In the genomic region with DNA sequence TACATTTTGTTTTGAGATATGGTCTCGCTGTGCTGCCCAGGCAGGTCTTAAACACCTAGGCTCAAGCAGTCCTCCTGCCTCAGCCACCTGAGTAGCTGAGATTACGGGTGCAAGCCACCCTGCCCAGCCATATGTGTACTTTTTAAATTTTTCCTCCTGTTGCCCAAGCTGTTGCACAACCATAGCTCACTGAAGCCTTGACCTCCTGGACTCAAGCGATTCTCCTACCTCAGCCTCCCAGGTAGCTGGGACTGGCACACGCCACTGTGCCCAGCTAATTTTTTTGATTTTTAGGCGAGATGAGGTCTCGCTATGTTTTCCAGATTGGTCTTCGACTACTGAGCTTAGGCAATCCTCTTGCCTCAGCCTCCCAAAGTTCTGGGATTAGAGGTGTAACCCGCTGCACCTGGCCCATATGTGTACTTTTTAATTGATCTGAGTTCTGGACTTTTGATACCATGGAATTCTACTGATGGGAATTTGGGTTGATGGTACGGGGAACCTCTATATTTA, we compare ENCODE assay signal across 1 cellular context.
TF ChIP-seq lines count a peak whose summit lies in the region.

No MANE protein-coding gene starts in this region.

TF ChIP-seq in HepG2, 621 proteins besides CTCF, POLR2A, EP300 and RAD21 (continued from another document and continues in another):
- TF ChIP-seq SRSF1 (optimal IDR thresholded peaks at IDR 0.05; ENCODE audit: low read depth, low read length) = no peak
- peak; percentile 92 for TF ChIP-seq BCL6 (CRISPR knock-in tag; IDR thresholded peaks at IDR 0.05)
- no peak for TF ChIP-seq NONO (IDR thresholded peaks at IDR 0.05)
- peak; percentile 94 for TF ChIP-seq NONO (CRISPR knock-in tag; conservative IDR thresholded peaks at IDR 0.05)
- 0 out of 2 replicates have a peak, but pooled peaks have one; percentile 83 for TF ChIP-seq ZSCAN20 (CRISPR knock-in tag; IDR thresholded peaks at IDR 0.05; ENCODE audit: borderline replicate concordance)
- TF ChIP-seq, protein P1, sequence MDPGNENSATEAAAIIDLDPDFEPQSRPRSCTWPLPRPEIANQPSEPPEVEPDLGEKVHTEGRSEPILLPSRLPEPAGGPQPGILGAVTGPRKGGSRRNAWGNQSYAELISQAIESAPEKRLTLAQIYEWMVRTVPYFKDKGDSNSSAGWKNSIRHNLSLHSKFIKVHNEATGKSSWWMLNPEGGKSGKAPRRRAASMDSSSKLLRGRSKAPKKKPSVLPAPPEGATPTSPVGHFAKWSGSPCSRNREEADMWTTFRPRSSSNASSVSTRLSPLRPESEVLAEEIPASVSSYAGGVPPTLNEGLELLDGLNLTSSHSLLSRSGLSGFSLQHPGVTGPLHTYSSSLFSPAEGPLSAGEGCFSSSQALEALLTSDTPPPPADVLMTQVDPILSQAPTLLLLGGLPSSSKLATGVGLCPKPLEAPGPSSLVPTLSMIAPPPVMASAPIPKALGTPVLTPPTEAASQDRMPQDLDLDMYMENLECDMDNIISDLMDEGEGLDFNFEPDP (CRISPR knock-in tag; conservative IDR thresholded peaks at IDR 0.05) = no peak
- peak; percentile 73; the same call in 1 of the 2 replicates for TF ChIP-seq KMT2B (CRISPR knock-in tag; IDR thresholded peaks at IDR 0.05)
- TF ChIP-seq GZF1 (CRISPR knock-in tag; IDR thresholded peaks at IDR 0.05) = no peak
- TF ChIP-seq GPN1 (CRISPR knock-in tag; IDR thresholded peaks at IDR 0.05; ENCODE audit: borderline replicate concordance) = no peak
- TF ChIP-seq MAZ (IDR thresholded peaks at IDR 0.05; ENCODE audit: borderline replicate concordance, low read depth, low read length) = peak; percentile 52; the same call in 1 of the 2 replicates
- TF ChIP-seq MAZ (CRISPR knock-in tag; IDR thresholded peaks at IDR 0.05; ENCODE audit: low read depth) = peak; percentile 74; the same call in 1 of the 2 replicates
- TF ChIP-seq, protein P2, sequence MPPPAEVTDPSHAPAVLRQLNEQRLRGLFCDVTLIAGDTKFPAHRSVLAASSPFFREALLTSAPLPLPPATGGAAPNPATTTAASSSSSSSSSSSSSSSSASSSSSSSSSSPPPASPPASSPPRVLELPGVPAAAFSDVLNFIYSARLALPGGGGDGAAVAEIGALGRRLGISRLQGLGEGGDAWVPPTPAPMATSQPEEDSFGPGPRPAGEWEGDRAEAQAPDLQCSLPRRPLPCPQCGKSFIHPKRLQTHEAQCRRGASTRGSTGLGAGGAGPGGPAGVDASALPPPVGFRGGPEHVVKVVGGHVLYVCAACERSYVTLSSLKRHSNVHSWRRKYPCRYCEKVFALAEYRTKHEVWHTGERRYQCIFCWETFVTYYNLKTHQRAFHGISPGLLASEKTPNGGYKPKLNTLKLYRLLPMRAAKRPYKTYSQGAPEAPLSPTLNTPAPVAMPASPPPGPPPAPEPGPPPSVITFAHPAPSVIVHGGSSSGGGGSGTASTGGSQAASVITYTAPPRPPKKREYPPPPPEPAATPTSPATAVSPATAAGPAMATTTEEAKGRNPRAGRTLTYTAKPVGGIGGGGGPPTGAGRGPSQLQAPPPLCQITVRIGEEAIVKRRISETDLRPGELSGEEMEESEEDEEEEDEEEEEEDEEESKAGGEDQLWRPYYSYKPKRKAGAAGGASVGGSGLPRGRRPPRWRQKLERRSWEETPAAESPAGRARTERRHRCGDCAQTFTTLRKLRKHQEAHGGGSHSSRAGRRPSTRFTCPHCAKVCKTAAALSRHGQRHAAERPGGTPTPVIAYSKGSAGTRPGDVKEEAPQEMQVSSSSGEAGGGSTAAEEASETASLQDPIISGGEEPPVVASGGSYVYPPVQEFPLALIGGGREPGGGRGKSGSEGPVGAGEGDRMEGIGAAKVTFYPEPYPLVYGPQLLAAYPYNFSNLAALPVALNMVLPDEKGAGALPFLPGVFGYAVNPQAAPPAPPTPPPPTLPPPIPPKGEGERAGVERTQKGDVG (CRISPR knock-in tag; IDR thresholded peaks at IDR 0.05; ENCODE audit: borderline replicate concordance) = peak; percentile 92; the same call in 1 of the 2 replicates
- no peak for TF ChIP-seq ZNF615 (CRISPR knock-in tag; IDR thresholded peaks at IDR 0.05; ENCODE audit: borderline replicate concordance)
- TF ChIP-seq SMAD3 (CRISPR knock-in tag; IDR thresholded peaks at IDR 0.05) = peak; percentile 97
- TF ChIP-seq NFE2L2 (IDR thresholded peaks at IDR 0.05; ENCODE audit: low read length) = no peak
- peak; percentile 89 for TF ChIP-seq ETV5 (CRISPR knock-in tag; IDR thresholded peaks at IDR 0.05; ENCODE audit: borderline replicate concordance)
- TF ChIP-seq ZNF510 (CRISPR knock-in tag; IDR thresholded peaks at IDR 0.05; ENCODE audit: low read depth) = no peak
- TF ChIP-seq SIN3A (IDR thresholded peaks at IDR 0.05; ENCODE audit: borderline replicate concordance, low read depth, low read length) = no peak
- peak; percentile 86 for TF ChIP-seq KAT7 (CRISPR knock-in tag; IDR thresholded peaks at IDR 0.05; ENCODE audit: borderline replicate concordance)
- 0 out of 2 replicates have a peak, but pooled peaks have one; percentile 61 for TF ChIP-seq ZNF3 (CRISPR knock-in tag; IDR thresholded peaks at IDR 0.05)
- TF ChIP-seq ZNF546 (CRISPR knock-in tag; conservative IDR thresholded peaks at IDR 0.05) = no peak
- TF ChIP-seq, protein P3, sequence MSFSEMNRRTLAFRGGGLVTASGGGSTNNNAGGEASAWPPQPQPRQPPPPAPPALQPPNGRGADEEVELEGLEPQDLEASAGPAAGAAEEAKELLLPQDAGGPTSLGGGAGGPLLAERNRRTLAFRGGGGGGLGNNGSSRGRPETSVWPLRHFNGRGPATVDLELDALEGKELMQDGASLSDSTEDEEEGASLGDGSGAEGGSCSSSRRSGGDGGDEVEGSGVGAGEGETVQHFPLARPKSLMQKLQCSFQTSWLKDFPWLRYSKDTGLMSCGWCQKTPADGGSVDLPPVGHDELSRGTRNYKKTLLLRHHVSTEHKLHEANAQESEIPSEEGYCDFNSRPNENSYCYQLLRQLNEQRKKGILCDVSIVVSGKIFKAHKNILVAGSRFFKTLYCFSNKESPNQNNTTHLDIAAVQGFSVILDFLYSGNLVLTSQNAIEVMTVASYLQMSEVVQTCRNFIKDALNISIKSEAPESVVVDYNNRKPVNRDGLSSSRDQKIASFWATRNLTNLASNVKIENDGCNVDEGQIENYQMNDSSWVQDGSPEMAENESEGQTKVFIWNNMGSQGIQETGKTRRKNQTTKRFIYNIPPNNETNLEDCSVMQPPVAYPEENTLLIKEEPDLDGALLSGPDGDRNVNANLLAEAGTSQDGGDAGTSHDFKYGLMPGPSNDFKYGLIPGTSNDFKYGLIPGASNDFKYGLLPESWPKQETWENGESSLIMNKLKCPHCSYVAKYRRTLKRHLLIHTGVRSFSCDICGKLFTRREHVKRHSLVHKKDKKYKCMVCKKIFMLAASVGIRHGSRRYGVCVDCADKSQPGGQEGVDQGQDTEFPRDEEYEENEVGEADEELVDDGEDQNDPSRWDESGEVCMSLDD (CRISPR knock-in tag; IDR thresholded peaks at IDR 0.05; ENCODE audit: borderline replicate concordance) = 0 out of 2 replicates have a peak, but pooled peaks have one; percentile 68
- TF ChIP-seq ISX (CRISPR knock-in tag; conservative IDR thresholded peaks at IDR 0.05) = peak; percentile 65; the same call in 1 of the 2 replicates
- peak; percentile 68; the same call in 1 of the 2 replicates for TF ChIP-seq SP4 (CRISPR knock-in tag; IDR thresholded peaks at IDR 0.05)
- TF ChIP-seq GABPB1 (CRISPR knock-in tag; IDR thresholded peaks at IDR 0.05) = peak; percentile 63
- 0 out of 2 replicates have a peak, but pooled peaks have one; percentile 73 for TF ChIP-seq ZNF549 (CRISPR knock-in tag; IDR thresholded peaks at IDR 0.05)
- TF ChIP-seq FOXK1 (CRISPR knock-in tag; IDR thresholded peaks at IDR 0.05; ENCODE audit: borderline replicate concordance, low read depth) = peak; percentile 92
- TF ChIP-seq SRSF4 (IDR thresholded peaks at IDR 0.05; ENCODE audit: low read depth, low read length, poor library complexity, severe bottlenecking) = no peak
- TF ChIP-seq AHR (CRISPR knock-in tag; IDR thresholded peaks at IDR 0.05) = peak; percentile 75; the same call in 1 of the 2 replicates
- TF ChIP-seq CCDC6 (CRISPR knock-in tag; IDR thresholded peaks at IDR 0.05) = peak; percentile 77; the same call in 1 of the 2 replicates
- no peak for TF ChIP-seq ZNF20 (CRISPR knock-in tag; IDR thresholded peaks at IDR 0.05)
- peak; percentile 95 for TF ChIP-seq GFI1 (CRISPR knock-in tag; IDR thresholded peaks at IDR 0.05; ENCODE audit: borderline replicate concordance)
- TF ChIP-seq CHD4 (IDR thresholded peaks at IDR 0.05; ENCODE audit: borderline replicate concordance, low read length) = peak; percentile 89; the same call in 1 of the 2 replicates
- TF ChIP-seq MEIS1 (CRISPR knock-in tag; IDR thresholded peaks at IDR 0.05; ENCODE audit: borderline replicate concordance) = peak; percentile 62; the same call in 1 of the 2 replicates
- TF ChIP-seq WIZ (CRISPR knock-in tag; IDR thresholded peaks at IDR 0.05) = no peak
- TF ChIP-seq, protein P4, sequence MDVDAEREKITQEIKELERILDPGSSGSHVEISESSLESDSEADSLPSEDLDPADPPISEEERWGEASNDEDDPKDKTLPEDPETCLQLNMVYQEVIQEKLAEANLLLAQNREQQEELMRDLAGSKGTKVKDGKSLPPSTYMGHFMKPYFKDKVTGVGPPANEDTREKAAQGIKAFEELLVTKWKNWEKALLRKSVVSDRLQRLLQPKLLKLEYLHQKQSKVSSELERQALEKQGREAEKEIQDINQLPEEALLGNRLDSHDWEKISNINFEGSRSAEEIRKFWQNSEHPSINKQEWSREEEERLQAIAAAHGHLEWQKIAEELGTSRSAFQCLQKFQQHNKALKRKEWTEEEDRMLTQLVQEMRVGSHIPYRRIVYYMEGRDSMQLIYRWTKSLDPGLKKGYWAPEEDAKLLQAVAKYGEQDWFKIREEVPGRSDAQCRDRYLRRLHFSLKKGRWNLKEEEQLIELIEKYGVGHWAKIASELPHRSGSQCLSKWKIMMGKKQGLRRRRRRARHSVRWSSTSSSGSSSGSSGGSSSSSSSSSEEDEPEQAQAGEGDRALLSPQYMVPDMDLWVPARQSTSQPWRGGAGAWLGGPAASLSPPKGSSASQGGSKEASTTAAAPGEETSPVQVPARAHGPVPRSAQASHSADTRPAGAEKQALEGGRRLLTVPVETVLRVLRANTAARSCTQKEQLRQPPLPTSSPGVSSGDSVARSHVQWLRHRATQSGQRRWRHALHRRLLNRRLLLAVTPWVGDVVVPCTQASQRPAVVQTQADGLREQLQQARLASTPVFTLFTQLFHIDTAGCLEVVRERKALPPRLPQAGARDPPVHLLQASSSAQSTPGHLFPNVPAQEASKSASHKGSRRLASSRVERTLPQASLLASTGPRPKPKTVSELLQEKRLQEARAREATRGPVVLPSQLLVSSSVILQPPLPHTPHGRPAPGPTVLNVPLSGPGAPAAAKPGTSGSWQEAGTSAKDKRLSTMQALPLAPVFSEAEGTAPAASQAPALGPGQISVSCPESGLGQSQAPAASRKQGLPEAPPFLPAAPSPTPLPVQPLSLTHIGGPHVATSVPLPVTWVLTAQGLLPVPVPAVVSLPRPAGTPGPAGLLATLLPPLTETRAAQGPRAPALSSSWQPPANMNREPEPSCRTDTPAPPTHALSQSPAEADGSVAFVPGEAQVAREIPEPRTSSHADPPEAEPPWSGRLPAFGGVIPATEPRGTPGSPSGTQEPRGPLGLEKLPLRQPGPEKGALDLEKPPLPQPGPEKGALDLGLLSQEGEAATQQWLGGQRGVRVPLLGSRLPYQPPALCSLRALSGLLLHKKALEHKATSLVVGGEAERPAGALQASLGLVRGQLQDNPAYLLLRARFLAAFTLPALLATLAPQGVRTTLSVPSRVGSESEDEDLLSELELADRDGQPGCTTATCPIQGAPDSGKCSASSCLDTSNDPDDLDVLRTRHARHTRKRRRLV (CRISPR knock-in tag; IDR thresholded peaks at IDR 0.05) = no peak
- TF ChIP-seq ZNF468 (CRISPR knock-in tag; IDR thresholded peaks at IDR 0.05) = no peak
- TF ChIP-seq, protein P5, sequence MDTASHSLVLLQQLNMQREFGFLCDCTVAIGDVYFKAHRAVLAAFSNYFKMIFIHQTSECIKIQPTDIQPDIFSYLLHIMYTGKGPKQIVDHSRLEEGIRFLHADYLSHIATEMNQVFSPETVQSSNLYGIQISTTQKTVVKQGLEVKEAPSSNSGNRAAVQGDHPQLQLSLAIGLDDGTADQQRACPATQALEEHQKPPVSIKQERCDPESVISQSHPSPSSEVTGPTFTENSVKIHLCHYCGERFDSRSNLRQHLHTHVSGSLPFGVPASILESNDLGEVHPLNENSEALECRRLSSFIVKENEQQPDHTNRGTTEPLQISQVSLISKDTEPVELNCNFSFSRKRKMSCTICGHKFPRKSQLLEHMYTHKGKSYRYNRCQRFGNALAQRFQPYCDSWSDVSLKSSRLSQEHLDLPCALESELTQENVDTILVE (CRISPR knock-in tag; IDR thresholded peaks at IDR 0.05) = peak; percentile 93
- TF ChIP-seq, protein P6, sequence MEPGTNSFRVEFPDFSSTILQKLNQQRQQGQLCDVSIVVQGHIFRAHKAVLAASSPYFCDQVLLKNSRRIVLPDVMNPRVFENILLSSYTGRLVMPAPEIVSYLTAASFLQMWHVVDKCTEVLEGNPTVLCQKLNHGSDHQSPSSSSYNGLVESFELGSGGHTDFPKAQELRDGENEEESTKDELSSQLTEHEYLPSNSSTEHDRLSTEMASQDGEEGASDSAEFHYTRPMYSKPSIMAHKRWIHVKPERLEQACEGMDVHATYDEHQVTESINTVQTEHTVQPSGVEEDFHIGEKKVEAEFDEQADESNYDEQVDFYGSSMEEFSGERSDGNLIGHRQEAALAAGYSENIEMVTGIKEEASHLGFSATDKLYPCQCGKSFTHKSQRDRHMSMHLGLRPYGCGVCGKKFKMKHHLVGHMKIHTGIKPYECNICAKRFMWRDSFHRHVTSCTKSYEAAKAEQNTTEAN (CRISPR knock-in tag; conservative IDR thresholded peaks at IDR 0.05) = peak; percentile 98
- TF ChIP-seq YY1 (IDR thresholded peaks at IDR 0.05; ENCODE audit: insufficient read depth, insufficient replicate concordance, low read depth, low read length) = peak; percentile 31
- TF ChIP-seq ELF4 (CRISPR knock-in tag; IDR thresholded peaks at IDR 0.05; ENCODE audit: borderline replicate concordance) = peak; percentile 72; the same call in 1 of the 2 replicates
- peak; percentile 98 for TF ChIP-seq SSRP1 (CRISPR knock-in tag; IDR thresholded peaks at IDR 0.05)
- no peak for TF ChIP-seq ARHGAP35 (CRISPR knock-in tag; IDR thresholded peaks at IDR 0.05; ENCODE audit: borderline replicate concordance)
- TF ChIP-seq ZNF446 (CRISPR knock-in tag; IDR thresholded peaks at IDR 0.05) = no peak
- peak; percentile 96 for TF ChIP-seq FOXO1 (CRISPR knock-in tag; IDR thresholded peaks at IDR 0.05)
- TF ChIP-seq PCBP1 (IDR thresholded peaks at IDR 0.05; ENCODE audit: borderline replicate concordance, low read depth, low read length) = no peak
- TF ChIP-seq, protein P7, sequence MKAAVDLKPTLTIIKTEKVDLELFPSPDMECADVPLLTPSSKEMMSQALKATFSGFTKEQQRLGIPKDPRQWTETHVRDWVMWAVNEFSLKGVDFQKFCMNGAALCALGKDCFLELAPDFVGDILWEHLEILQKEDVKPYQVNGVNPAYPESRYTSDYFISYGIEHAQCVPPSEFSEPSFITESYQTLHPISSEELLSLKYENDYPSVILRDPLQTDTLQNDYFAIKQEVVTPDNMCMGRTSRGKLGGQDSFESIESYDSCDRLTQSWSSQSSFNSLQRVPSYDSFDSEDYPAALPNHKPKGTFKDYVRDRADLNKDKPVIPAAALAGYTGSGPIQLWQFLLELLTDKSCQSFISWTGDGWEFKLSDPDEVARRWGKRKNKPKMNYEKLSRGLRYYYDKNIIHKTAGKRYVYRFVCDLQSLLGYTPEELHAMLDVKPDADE (CRISPR knock-in tag; IDR thresholded peaks at IDR 0.05) = no peak
- peak; percentile 90; the same call in 1 of the 2 replicates for TF ChIP-seq ZFP82 (CRISPR knock-in tag; IDR thresholded peaks at IDR 0.05; ENCODE audit: borderline replicate concordance)
- TF ChIP-seq ZNF747 (CRISPR knock-in tag; IDR thresholded peaks at IDR 0.05; ENCODE audit: borderline replicate concordance) = peak; percentile 92
- TF ChIP-seq ZNF460 (CRISPR knock-in tag; IDR thresholded peaks at IDR 0.05; ENCODE audit: borderline replicate concordance) = peak; percentile 85; the same call in 1 of the 2 replicates
